20 cellular contexts compared by ENCODE assay signal in the genomic region with DNA sequence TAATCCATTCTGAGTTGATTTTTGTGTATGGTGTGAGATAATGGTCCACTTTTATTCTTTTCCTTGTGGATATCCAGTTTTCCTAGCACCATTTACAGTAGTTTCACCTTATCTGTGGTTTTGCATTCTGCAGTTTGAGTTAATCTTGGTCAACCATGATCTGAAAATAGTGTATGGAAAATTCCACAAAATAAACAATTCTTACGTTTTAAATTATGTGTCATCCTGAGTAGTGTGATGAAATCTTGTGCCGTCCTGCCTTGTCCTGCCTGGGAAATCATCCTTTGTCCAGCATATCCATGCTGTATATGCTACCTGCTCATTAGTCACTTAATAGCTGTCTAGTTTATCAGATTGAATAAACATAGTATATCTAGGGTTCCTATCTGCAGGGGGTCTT. TPM values are rescaled to one million over a fixed set of nuclear protein-coding genes. Genes with fewer than 3 reads are reported as not detected.
A peak's percentile ranks its signal among the peaks of the same experiment; 100 is the strongest.
DNase-seq lines count a peak whose midpoint lies in the region; ATAC-seq and TF ChIP-seq lines count a peak whose summit lies in the region.
"Had no signal": no experiment of that assay in that cellular context is flagged by ENCODE, and none has a peak within 500 bp of the region (broad histone marks: within the 10 kb centered on the region; RNA-seq: fewer than 3 reads in every experiment).

No MANE protein-coding gene starts in this region.

- TF ChIP-seq CTCF in MCF 10A (IDR thresholded peaks at IDR 0.05; ENCODE audit: unreplicated experiment) (no peak), breast epithelium (IDR thresholded peaks at IDR 0.05) (no peak), fibroblast of lung (conservative IDR thresholded peaks at IDR 0.05 in 1 of 2, IDR thresholded peaks at IDR 0.05 in 1 of 2; ENCODE audit: low read depth in 1 of 2, low read length in 2 of 2) (no peak), GM10248 (IDR thresholded peaks at IDR 0.05; ENCODE audit: control extremely low read depth, extremely low read depth, low read depth, missing control alignments) (no peak)

- no peak for TF ChIP-seq POLR2A in breast epithelium (IDR thresholded peaks at IDR 0.05)

- intact Hi-C loops in MCF 10A (cut with micrococcal nuclease) (no loop called here), breast epithelium (cut with DNase I; ENCODE audit: low total_unique reads) (no loop called here)

- H3K27ac Mint-ChIP-seq in MCF 10A (ENCODE audit: low read depth, unreplicated experiment): peak overlapping the region; percentile 97
- H3K27ac Mint-ChIP-seq in activated naive CD8-positive, alpha-beta T cell treated with anti-CD3 and anti-CD28 coated beads for 36 hours: peak overlapping the region; percentile 50
- H3K27ac Mint-ChIP-seq in stimulated activated naive B cell treated with anti-CD40 and anti-IgM and Interleukin-4, amounts not matched to agents 10 μg/mL and 1 μg/mL and 100 μg/mL, for 72 hours: peak overlapping the region; percentile 31

- H3K4me3 ChIP-seq in breast epithelium (no peak overlapping the region), fibroblast of lung (replicated peaks in 1 of 4; ENCODE audit: control extremely low read depth in 1 of 4, insufficient read depth in 1 of 4, low read depth in 3 of 4, low read length in 4 of 4) (no peak overlapping the region)
- H3K4me3 ChIP-seq: lung, vagina had no signal

- no peaks in the 10 kb centered on the region for H3K36me3 ChIP-seq in breast epithelium
- H3K36me3 ChIP-seq in fibroblast of lung (ENCODE audit: control insufficient read depth, insufficient read depth, low read length): no peaks in the 10 kb centered on the region
- H3K36me3 ChIP-seq: vagina had no signal

- H3K79me2 ChIP-seq in fibroblast of lung (ENCODE audit: control insufficient read depth, insufficient read depth, low read length): peaks cover 12% of the 10 kb centered on the region

- H3K27ac ChIP-seq in breast epithelium (no peak overlapping the region), fibroblast of lung (ENCODE audit: insufficient read depth, low read length) (no peak overlapping the region)
- H3K27ac ChIP-seq: vagina had no signal

- POLR2A ChIA-PET in MCF 10A (lab: Yijun Ruan, JAX) (interaction anchor here (0.7 to 5.2 kb wide), 11 partner anchors 12 to 140 kb away, joined by 3 to 110 read pairs (median 4); partner anchors contain the start of gene CDC42SE2), GM10248 (lab: Yijun Ruan, JAX) (no interaction called here)

- H3K4me1 ChIP-seq in breast epithelium: no peaks in the 10 kb centered on the region
- no peaks in the 10 kb centered on the region for H3K4me1 ChIP-seq in fibroblast of lung (ENCODE audit: control insufficient read depth, extremely low read depth, insufficient read depth, low read length)

- peaks cover 47% of the 10 kb centered on the region for H3K4me1 Mint-ChIP-seq in MCF 10A (ENCODE audit: insufficient read depth, unreplicated experiment)
- H3K4me1 Mint-ChIP-seq in activated naive CD8-positive, alpha-beta T cell treated with anti-CD3 and anti-CD28 coated beads for 36 hours: peaks cover 46% of the 10 kb centered on the region
- H3K4me1 Mint-ChIP-seq in stimulated activated naive B cell treated with anti-CD40 and anti-IgM and Interleukin-4, amounts not matched to agents 10 μg/mL and 1 μg/mL and 100 μg/mL, for 72 hours: peaks cover 26 to 49% of the 10 kb centered on the region in 2 donors

- no peak overlapping the region for H3K9ac ChIP-seq in fibroblast of lung (ENCODE audit: insufficient read depth, low read length)

- no TSS peak for BruUV-seq in MCF 10A (replicated peaks; lab: Mats Ljungman, UMichigan)

- no peak for ATAC-seq in stimulated activated naive B cell treated with anti-CD40 and anti-IgM and Interleukin-4, amounts not matched to agents 10 μg/mL and 1 μg/mL and 100 μg/mL, for 72 hours (replicated peaks)

- DNase-seq in MCF 10A (ENCODE audit: unreplicated experiment) (peak; percentile 59), breast epithelium (ENCODE audit: low spot score in 2 of 2) (no peak), fibroblast of lung (ENCODE audit: low read depth in 2 of 2) (peak; percentile 48 to 77), GM10248 (ENCODE audit: extremely low spot score) (no peak), ACHN (no peak), Ammon's horn (ENCODE audit: low spot score) (no peak)
- DNase-seq in activated naive CD8-positive, alpha-beta T cell treated with anti-CD3 and anti-CD28 coated beads for 36 hours: no peak
- DNase-seq in stimulated activated naive B cell treated with anti-CD40 and anti-IgM and Interleukin-4, amounts not matched to agents 10 μg/mL and 1 μg/mL and 100 μg/mL, for 72 hours: no peak
- DNase-seq: activated CD4-positive, alpha-beta T cell treated with anti-CD3 and anti-CD28 coated beads for 48 hours; DMS53; effector CD8-positive, alpha-beta T cell; Karpas-422; NCI-H1417 treated with DMSO at 0.1 percent for 48 hours; NCI-H2227 treated with DMSO at 0.1 percent for 48 hours; SHP77; stimulated activated CD4-positive, alpha-beta T cell treated with anti-CD3 and anti-CD28 coated beads, Interleukin-15, amount 100 ng/mL, for 24 hours; T-helper 9 cell had no signal

- H4K20me1 ChIP-seq in fibroblast of lung (ENCODE audit: control insufficient read depth, extremely low read depth, insufficient read depth, low read length): no peaks in the 10 kb centered on the region

- CTCF ChIA-PET in MCF 10A (lab: Yijun Ruan, JAX) (interaction anchor here (0.8 to 1.2 kb wide), 2 partner anchors 26 to 41 kb away, joined by 3 read pairs; no protein-coding TSS in a partner anchor), GM10248 (lab: Yijun Ruan, JAX) (no interaction called here)

- in situ Hi-C loops in ACHN (cut with HindIII; ENCODE audit: low pct_ligation_motif_present, low pct_unique_long_range_greater_than_20kb, low sequenced_read_pairs): no loop called here

- peaks cover 6% of the 10 kb centered on the region for H3K36me3 Mint-ChIP-seq in MCF 10A (ENCODE audit: insufficient read depth, unreplicated experiment)
- peaks cover 44% of the 10 kb centered on the region for H3K36me3 Mint-ChIP-seq in activated naive CD8-positive, alpha-beta T cell treated with anti-CD3 and anti-CD28 coated beads for 36 hours
- H3K36me3 Mint-ChIP-seq in stimulated activated naive B cell treated with anti-CD40 and anti-IgM and Interleukin-4, amounts not matched to agents 10 μg/mL and 1 μg/mL and 100 μg/mL, for 72 hours: peaks cover 26 to 34% of the 10 kb centered on the region in 2 donors

- H3K4me2 ChIP-seq in fibroblast of lung (ENCODE audit: extremely low read depth, insufficient read depth, low read length): no peak overlapping the region

- H3K9me3 Mint-ChIP-seq in MCF 10A (ENCODE audit: unreplicated experiment): no peaks in the 10 kb centered on the region
- peaks cover 7% of the 10 kb centered on the region for H3K9me3 Mint-ChIP-seq in activated naive CD8-positive, alpha-beta T cell treated with anti-CD3 and anti-CD28 coated beads for 36 hours
- peaks cover 3 to 9% of the 10 kb centered on the region in 2 donors for H3K9me3 Mint-ChIP-seq in stimulated activated naive B cell treated with anti-CD40 and anti-IgM and Interleukin-4, amounts not matched to agents 10 μg/mL and 1 μg/mL and 100 μg/mL, for 72 hours

- H3K27me3 Mint-ChIP-seq in MCF 10A (ENCODE audit: insufficient read depth, unreplicated experiment): no peaks in the 10 kb centered on the region
- H3K27me3 Mint-ChIP-seq in activated naive CD8-positive, alpha-beta T cell treated with anti-CD3 and anti-CD28 coated beads for 36 hours: no peaks in the 10 kb centered on the region
- H3K27me3 Mint-ChIP-seq in stimulated activated naive B cell treated with anti-CD40 and anti-IgM and Interleukin-4, amounts not matched to agents 10 μg/mL and 1 μg/mL and 100 μg/mL, for 72 hours: no peaks in the 10 kb centered on the region

- H2AFZ ChIP-seq in fibroblast of lung (ENCODE audit: low read length): no peak overlapping the region

- H3K4me3 Mint-ChIP-seq in MCF 10A (ENCODE audit: unreplicated experiment): no peak overlapping the region
- H3K4me3 Mint-ChIP-seq in activated naive CD8-positive, alpha-beta T cell treated with anti-CD3 and anti-CD28 coated beads for 36 hours: no peak overlapping the region
- H3K4me3 Mint-ChIP-seq in stimulated activated naive B cell treated with anti-CD40 and anti-IgM and Interleukin-4, amounts not matched to agents 10 μg/mL and 1 μg/mL and 100 μg/mL, for 72 hours: no peak overlapping the region
- H3K4me3 Mint-ChIP-seq: neural crest cell had no signal

- H3K27me3 ChIP-seq in breast epithelium (no peaks in the 10 kb centered on the region), fibroblast of lung (ENCODE audit: control insufficient read depth, insufficient read depth, low read length) (no peaks in the 10 kb centered on the region)
- H3K27me3 ChIP-seq: vagina had no signal

- H3K9me3 ChIP-seq in breast epithelium (no peaks in the 10 kb centered on the region), fibroblast of lung (ENCODE audit: control insufficient read depth, insufficient read depth, low read depth, low read length) (no peaks in the 10 kb centered on the region)
- H3K9me3 ChIP-seq: vagina had no signal

RNA-seq across cellular contexts. Expression of gene CDC42SE2, which starts 42.1 kb away (rescaled TPM):
- total RNA-seq in MCF 10A (2022) (71.0 and 96.4 TPM in 2 replicates), breast epithelium (10 to 100 TPM; 39.4 to 82.8 (median 41.0) TPM), fibroblast of lung (16.4 and 26.1 TPM in 2 replicates)
- 100 to 1,000 TPM; 112 to 116 TPM for total RNA-seq in activated naive CD8-positive, alpha-beta T cell treated with anti-CD3 and anti-CD28 coated beads for 36 hours
- 26.1 and 26.5 TPM in 2 replicates for polyA plus RNA-seq in fibroblast of lung
- 13.2 and 13.4 TPM in 2 replicates for polyA plus RNA-seq in fibroblast of lung (2012)
- polyA minus RNA-seq in fibroblast of lung (ENCODE audit: low replicate concordance): 4.1 and 8.4 TPM in 2 replicates

Comparison
In these comparisons a context has a peak if more than half of its experiments do, and no peak if none do; other contexts are left out.
1. DNase-seq: peak in MCF 10A (single experiment) and fibroblast of lung (2 of 2); none in breast epithelium (0 of 2), activated naive CD8-positive, alpha-beta T cell treated with anti-CD3 and anti-CD28 coated beads for 36 hours (single experiment), stimulated activated naive B cell treated with anti-CD40 and anti-IgM and Interleukin-4, amounts not matched to agents 10 μg/mL and 1 μg/mL and 100 μg/mL, for 72 hours (single experiment), GM10248 (single experiment), ACHN (single experiment) and Ammon's horn (single experiment).
2. H3K27ac Mint-ChIP-seq: peak in every context shown above with its lines; median percentile 97 in MCF 10A; 50 in activated naive CD8-positive, alpha-beta T cell treated with anti-CD3 and anti-CD28 coated beads for 36 hours; 31 in stimulated activated naive B cell treated with anti-CD40 and anti-IgM and Interleukin-4, amounts not matched to agents 10 μg/mL and 1 μg/mL and 100 μg/mL, for 72 hours.